In genomic region chr16:58004736-58005135, GRCh38 we compare ENCODE assay signal across 10 cellular contexts. TPM values are rescaled to one million over a fixed set of nuclear protein-coding genes. Genes with fewer than 3 reads are reported as not detected.
DNase-seq lines count a peak whose midpoint lies in the region; ATAC-seq, FAIRE-seq and TF ChIP-seq lines count a peak whose summit lies in the region.
"Not testable (repeated sequence)": the region's sequence is repeated elsewhere in the genome, so short reads cannot be mapped to it uniquely, and the experiment has no call there.
"Had no signal": no experiment of that assay in that cellular context is flagged by ENCODE, and none has a peak within 500 bp of the region (broad histone marks: within the 10 kb centered on the region; RNA-seq: fewer than 3 reads in every experiment).

No MANE protein-coding gene starts in this region.

- not testable (repeated sequence) for ATAC-seq in activated T-helper 17 cell treated with anti-CD3 and anti-CD28 coated beads, Interleukin-2, amount 50 U/mL, for 72 hours (replicated peaks); Right ventricle myocardium superior (ENCODE audit: poor library complexity); thoracic aorta (ENCODE audit: insufficient number of reproducible peaks, low FRiP score, low read depth)

- not testable (repeated sequence) for H3K4me1 ChIP-seq in kidney (ENCODE audit: control insufficient read depth in 1 of 2, insufficient read depth in 1 of 2, low read depth in 1 of 2, low read length in 2 of 2)
- H3K4me1 ChIP-seq in thoracic aorta (ENCODE audit: control insufficient read depth in 1 of 2, low read depth in 2 of 2), result peaks cover 9 to 16% of the 10 kb centered on the region in 2 donors

- H3K36me3 ChIP-seq in MG63, result peaks cover 40% of the 10 kb centered on the region
- H3K36me3 ChIP-seq in kidney (ENCODE audit: control insufficient read depth in 1 of 2, insufficient read depth in 2 of 2, low read length in 2 of 2); thoracic aorta: not testable (repeated sequence)

- H3K4me3 Mint-ChIP-seq in CD14-positive monocyte; activated T-helper 17 cell treated with anti-CD3 and anti-CD28 coated beads, Interleukin-2, amount 50 U/mL, for 72 hours; chondrocyte (ENCODE audit: unreplicated experiment); nephron progenitor cell: not testable (repeated sequence)

- H3K9ac ChIP-seq in kidney (ENCODE audit: low read length in 2 of 2), result not testable (repeated sequence)

- H3K9me3 ChIP-seq in MG63; kidney (ENCODE audit: control insufficient read depth in 1 of 2, low read length in 2 of 2); thoracic aorta: not testable (repeated sequence)

- DNase-seq in CD14-positive monocyte (ENCODE audit: low spot score) (peak; percentile 7), MG63 (peak; percentile 96), chondrocyte (ENCODE audit: low spot score) (peak; percentile 48), Right ventricle myocardium superior (peak; percentile 77), kidney (peak; percentile 54)
- not testable (repeated sequence) for DNase-seq in nephron progenitor cell; thoracic aorta (ENCODE audit: low spot score)

- H3K4me1 Mint-ChIP-seq in CD14-positive monocyte, result peaks cover 29% of the 10 kb centered on the region
- H3K4me1 Mint-ChIP-seq in activated T-helper 17 cell treated with anti-CD3 and anti-CD28 coated beads, Interleukin-2, amount 50 U/mL, for 72 hours, result peaks cover 11% of the 10 kb centered on the region
- H3K4me1 Mint-ChIP-seq in chondrocyte (ENCODE audit: low read depth), result peaks cover 19% of the 10 kb centered on the region
- peaks cover 13% of the 10 kb centered on the region for H3K4me1 Mint-ChIP-seq in nephron progenitor cell

- H3K27ac ChIP-seq in kidney (ENCODE audit: low read depth in 2 of 2, low read length in 2 of 2), result not testable (repeated sequence)
- H3K27ac ChIP-seq in thoracic aorta, result peak overlapping the region; percentile 2 to 17

- not testable (repeated sequence) for H3K4me3 ChIP-seq in MG63; kidney (ENCODE audit: low read length in 2 of 2)
- H3K4me3 ChIP-seq in thoracic aorta, result peak overlapping the region; percentile 32

- not testable (repeated sequence) for H3K27me3 Mint-ChIP-seq in CD14-positive monocyte (ENCODE audit: low read depth in 3 of 3); activated T-helper 17 cell treated with anti-CD3 and anti-CD28 coated beads, Interleukin-2, amount 50 U/mL, for 72 hours; chondrocyte (ENCODE audit: low read depth); nephron progenitor cell (ENCODE audit: low read depth, poor library complexity)

- H3K36me3 Mint-ChIP-seq in CD14-positive monocyte (peaks cover 43 to 62% of the 10 kb centered on the region in 2 donors), nephron progenitor cell (ENCODE audit: low read depth) (peaks cover 48% of the 10 kb centered on the region)
- H3K36me3 Mint-ChIP-seq in activated T-helper 17 cell treated with anti-CD3 and anti-CD28 coated beads, Interleukin-2, amount 50 U/mL, for 72 hours (ENCODE audit: low read depth), result peaks cover 55% of the 10 kb centered on the region
- not testable (repeated sequence) for H3K36me3 Mint-ChIP-seq in chondrocyte (ENCODE audit: low read depth)

- not testable (repeated sequence) for FAIRE-seq in kidney (lab: Jason Lieb, UNC)

- H3K27ac Mint-ChIP-seq in CD14-positive monocyte; chondrocyte (ENCODE audit: unreplicated experiment): not testable (repeated sequence)
- peak overlapping the region; percentile 55 for H3K27ac Mint-ChIP-seq in activated T-helper 17 cell treated with anti-CD3 and anti-CD28 coated beads, Interleukin-2, amount 50 U/mL, for 72 hours
- peak overlapping the region; percentile 3 for H3K27ac Mint-ChIP-seq in nephron progenitor cell

- not testable (repeated sequence) for H3K27me3 ChIP-seq in MG63; thoracic aorta (replicated peaks; ENCODE audit: insufficient read depth)

- intact Hi-C loops in CD14-positive monocyte (cut with micrococcal nuclease) (loop anchor here (2.0 to 10.0 kb wide), 7 partner anchors 106 to 427 kb away; partner anchors contain the start of genes KIFC3 (in 2 of the 2) and KATNB1 (in 1 of the 2)), Right ventricle myocardium superior (cut with DNase I) (loop anchor here (10.0 kb wide), 1 partner anchor 250 kb away; no protein-coding TSS in a partner anchor), kidney (cut with DNase I) (loop anchor here (10.0 kb wide), 1 partner anchor 430 kb away; no protein-coding TSS in a partner anchor)

- H3K9me3 Mint-ChIP-seq in CD14-positive monocyte; activated T-helper 17 cell treated with anti-CD3 and anti-CD28 coated beads, Interleukin-2, amount 50 U/mL, for 72 hours; chondrocyte (ENCODE audit: low read depth): not testable (repeated sequence)
- peaks cover 14% of the 10 kb centered on the region for H3K9me3 Mint-ChIP-seq in nephron progenitor cell

- TF ChIP-seq CTCF in CD14-positive monocyte (IDR thresholded peaks at IDR 0.05); chondrocyte (IDR thresholded peaks at IDR 0.05); kidney (IDR thresholded peaks at IDR 0.05; ENCODE audit: borderline replicate concordance, extremely low read depth, insufficient read depth); nephron progenitor cell (IDR thresholded peaks at IDR 0.05); thoracic aorta (IDR thresholded peaks at IDR 0.05): not testable (repeated sequence)

RNA-seq across cellular contexts. Expression of gene USB1, which starts 3.5 kb away (rescaled TPM):
- polyA plus RNA-seq in CD14-positive monocyte (10 to 100 TPM; 25.7 to 44.4 TPM), kidney (ENCODE audit: insufficient read depth, low read depth, low replicate concordance) (18.3 TPM)
- total RNA-seq in MG63 (2014; rRNA removed; shearing (Covaris generic); ENCODE audit: low replicate concordance), result 17.9 and 23.9 TPM in 2 replicates
- 10 to 100 TPM; 33.7 to 56.6 TPM for total RNA-seq in activated T-helper 17 cell treated with anti-CD3 and anti-CD28 coated beads, Interleukin-2, amount 50 U/mL, for 72 hours
- total RNA-seq in chondrocyte (37.9 to 46.0 TPM (median 41.5 TPM) in 3 replicates), Right ventricle myocardium superior (32.1 TPM), kidney (32.8 TPM), thoracic aorta (10 to 100 TPM; 55.9 to 90.3 TPM)

RNA-seq across cellular contexts. Expression of gene ZNF319, which starts 4.3 kb away (rescaled TPM):
- polyA plus RNA-seq in CD14-positive monocyte (1 to 10 TPM; 1.9 to 4.7 TPM), kidney (ENCODE audit: insufficient read depth, low read depth, low replicate concordance) (2.9 TPM)
- 9.3 and 15.5 TPM in 2 replicates for total RNA-seq in MG63 (2014; rRNA removed; shearing (Covaris generic); ENCODE audit: low replicate concordance)
- total RNA-seq in activated T-helper 17 cell treated with anti-CD3 and anti-CD28 coated beads, Interleukin-2, amount 50 U/mL, for 72 hours, result 1 to 10 TPM; 3.9 to 5.5 TPM
- total RNA-seq in chondrocyte (9.2 to 12.0 TPM (median 11.9 TPM) in 3 replicates), Right ventricle myocardium superior (8.1 TPM), kidney (10.9 TPM), thoracic aorta (10 to 100 TPM in 1 of 2 donors, 1 to 10 TPM in 1; 6.0 to 13.8 TPM)

RNA-seq across cellular contexts. Expression of gene MMP15, which starts 20.8 kb away (rescaled TPM):
- polyA plus RNA-seq in CD14-positive monocyte (not detected), kidney (ENCODE audit: insufficient read depth, low read depth, low replicate concordance) (19.1 TPM)
- 9.9 and 14.5 TPM in 2 replicates for total RNA-seq in MG63 (2014; rRNA removed; shearing (Covaris generic); ENCODE audit: low replicate concordance)
- under 1 TPM; 0.19 to 0.29 TPM for total RNA-seq in activated T-helper 17 cell treated with anti-CD3 and anti-CD28 coated beads, Interleukin-2, amount 50 U/mL, for 72 hours
- total RNA-seq in chondrocyte (5.9 to 12.0 TPM (median 11.2 TPM) in 3 replicates), Right ventricle myocardium superior (55.2 TPM), kidney (31.4 TPM), thoracic aorta (1 to 10 TPM; 2.1 to 3.8 TPM)

RNA-seq across cellular contexts. Expression of gene CNGB1, which starts 33.8 kb away (rescaled TPM):
- polyA plus RNA-seq in CD14-positive monocyte (not detected), kidney (ENCODE audit: insufficient read depth, low read depth, low replicate concordance) (not detected)
- not detected in 2 replicates for total RNA-seq in MG63 (2014; rRNA removed; shearing (Covaris generic); ENCODE audit: low replicate concordance)
- not detected for total RNA-seq in activated T-helper 17 cell treated with anti-CD3 and anti-CD28 coated beads, Interleukin-2, amount 50 U/mL, for 72 hours
- total RNA-seq in chondrocyte (not detected in 3 replicates), Right ventricle myocardium superior (not detected), kidney (not detected), thoracic aorta (not detected)
- total RNA-seq: CD4-positive, alpha-beta memory T cell; NCI-H460 had no signal
- polyA plus RNA-seq: CD4-positive, alpha-beta memory T cell had no signal
